6 cellular contexts compared by ENCODE assay signal in genomic region chr3:57438460-57438859, GRCh38.
DNase-seq lines count a peak whose midpoint lies in the region; ATAC-seq, FAIRE-seq and TF ChIP-seq lines count a peak whose summit lies in the region.
"Not testable (repeated sequence)": the region's sequence is repeated elsewhere in the genome, so short reads cannot be mapped to it uniquely, and the experiment has no call there.

No MANE protein-coding gene starts in this region.

- not testable (repeated sequence) for H3K9ac ChIP-seq in GM12878 (ENCODE audit: control insufficient read depth, insufficient read depth, low read length)

- not testable (repeated sequence) for H3K36me3 Mint-ChIP-seq in activated T-cell treated with anti-CD3 and anti-CD28 coated beads, Interleukin-2, amount 50 U/mL, for 72 hours (ENCODE audit: insufficient read depth in 2 of 2); stimulated activated effector memory CD8-positive, alpha-beta T cell treated with anti-CD3 and anti-CD28 coated beads, Interleukin-12 subunit alpha, Interleukin-12 subunit beta, amount 100 ng/mL, for 72 hours

- SMC1A ChIA-PET in GM12878 (lab: Charles Lee; ENCODE audit: uncharacterized antibody, unreplicated experiment): not testable (repeated sequence)

- not testable (repeated sequence) for H3K27me3 ChIP-seq in GM12878 (replicated peaks in 1 of 2; ENCODE audit: control insufficient read depth in 2 of 2, insufficient read depth in 2 of 2, low read length in 1 of 2)

- not testable (repeated sequence) for TF ChIP-seq POLR2A in GM12891 (IDR thresholded peaks at IDR 0.05; ENCODE audit: low read depth, low read length); GM12878 (IDR thresholded peaks at IDR 0.05; ENCODE audit: low read depth, low read length)

- peaks cover 23% of the 10 kb centered on the region for H3K27me3 Mint-ChIP-seq in activated T-cell treated with anti-CD3 and anti-CD28 coated beads, Interleukin-2, amount 50 U/mL, for 72 hours (ENCODE audit: low read depth)

- not testable (repeated sequence) for FAIRE-seq in GM12891 (lab: Jason Lieb, UNC); GM12878 (lab: Jason Lieb, UNC)

- H3K4me1 ChIP-seq in GM12878 (ENCODE audit: control insufficient read depth, insufficient read depth, low read length): not testable (repeated sequence)

- intact Hi-C loops in GM12878 (cut with micrococcal nuclease; ENCODE audit: unreplicated experiment): loop anchor here (10.0 kb wide), 1 partner anchor 334 kb away; no protein-coding TSS in a partner anchor

- POLR2A ChIA-PET in GM12878 (lab: Charles Lee): not testable (repeated sequence)

- H3K79me2 ChIP-seq in GM12878 (ENCODE audit: control insufficient read depth, insufficient read depth, low read length): not testable (repeated sequence)

- under 1% methylated on average over 7 of the region's 7 CpGs for WGBS in GM12878 (ENCODE audit: insufficient coverage, insufficient replicate concordance, low lambda C conversion rate, missing lambda C conversion rate)

- H3K36me3 ChIP-seq in GM12878 (ENCODE audit: control insufficient read depth in 2 of 2, insufficient read depth in 2 of 2, low read length in 1 of 2): not testable (repeated sequence)

- not testable (repeated sequence) for TF ChIP-seq RAD21 in GM12878 (IDR thresholded peaks at IDR 0.05; ENCODE audit: insufficient read depth, low read depth, low read length)

- ATAC-seq in HG03565 (IDR thresholded peaks at IDR 0.05; ENCODE audit: unreplicated experiment) (peak; percentile 48), GM12878 (peak; percentile 23; the same call in 2 of the 3 replicates)
- peak; percentile 49 to 72 for ATAC-seq in activated T-cell treated with anti-CD3 and anti-CD28 coated beads, Interleukin-2, amount 50 U/mL, for 72 hours (replicated peaks in 1 of 2)
- peak; percentile 55 for ATAC-seq in stimulated activated effector memory CD8-positive, alpha-beta T cell treated with anti-CD3 and anti-CD28 coated beads, Interleukin-12 subunit alpha, Interleukin-12 subunit beta, amount 100 ng/mL, for 72 hours

- H3K4me1 Mint-ChIP-seq in activated T-cell treated with anti-CD3 and anti-CD28 coated beads, Interleukin-2, amount 50 U/mL, for 72 hours (ENCODE audit: low read depth); stimulated activated effector memory CD8-positive, alpha-beta T cell treated with anti-CD3 and anti-CD28 coated beads, Interleukin-12 subunit alpha, Interleukin-12 subunit beta, amount 100 ng/mL, for 72 hours: not testable (repeated sequence)

- not testable (repeated sequence) for H3K27ac ChIP-seq in GM12878 (ENCODE audit: control insufficient read depth, insufficient read depth)

- CTCF ChIA-PET in GM12878 (lab: Yijun Ruan, JAX): not testable (repeated sequence)

- not testable (repeated sequence) for H3K4me2 ChIP-seq in GM12878 (ENCODE audit: control insufficient read depth, insufficient read depth)

- not testable (repeated sequence) for H3K9me3 ChIP-seq in GM12878 (replicated peaks; ENCODE audit: control insufficient read depth, insufficient read depth, low read length)

- TF ChIP-seq EP300 in GM12878 (IDR thresholded peaks at IDR 0.05; ENCODE audit: borderline replicate concordance in 1 of 2, control insufficient read depth in 1 of 2, low read depth in 2 of 2, low read length in 2 of 2): not testable (repeated sequence)

- H3K4me3 Mint-ChIP-seq in activated T-cell treated with anti-CD3 and anti-CD28 coated beads, Interleukin-2, amount 50 U/mL, for 72 hours; stimulated activated effector memory CD8-positive, alpha-beta T cell treated with anti-CD3 and anti-CD28 coated beads, Interleukin-12 subunit alpha, Interleukin-12 subunit beta, amount 100 ng/mL, for 72 hours: not testable (repeated sequence)

- not testable (repeated sequence) for BruUV-seq in GM12878 (replicated peaks; lab: Mats Ljungman, UMichigan)

- not testable (repeated sequence) for H3K27ac Mint-ChIP-seq in activated T-cell treated with anti-CD3 and anti-CD28 coated beads, Interleukin-2, amount 50 U/mL, for 72 hours; stimulated activated effector memory CD8-positive, alpha-beta T cell treated with anti-CD3 and anti-CD28 coated beads, Interleukin-12 subunit alpha, Interleukin-12 subunit beta, amount 100 ng/mL, for 72 hours

- not testable (repeated sequence) for H3K9me3 Mint-ChIP-seq in activated T-cell treated with anti-CD3 and anti-CD28 coated beads, Interleukin-2, amount 50 U/mL, for 72 hours; stimulated activated effector memory CD8-positive, alpha-beta T cell treated with anti-CD3 and anti-CD28 coated beads, Interleukin-12 subunit alpha, Interleukin-12 subunit beta, amount 100 ng/mL, for 72 hours

- DNase-seq in GM12891 (ENCODE audit: insufficient read length, low spot score); GM12878 (ENCODE audit: low read depth, low spot score): not testable (repeated sequence)
- DNase-seq in activated CD4-positive, alpha-beta T cell treated with anti-CD3 and anti-CD28 coated beads, Interleukin-2, amount 50 U/mL, for 48 hours: peak; percentile 17 to 32
- DNase-seq in activated T-cell treated with anti-CD3 and anti-CD28 coated beads, Interleukin-2, amount 50 U/mL, for 72 hours: peak; percentile 6 to 45
- DNase-seq in stimulated activated effector memory CD8-positive, alpha-beta T cell treated with anti-CD3 and anti-CD28 coated beads, Interleukin-12 subunit alpha, Interleukin-12 subunit beta, amount 100 ng/mL, for 72 hours (ENCODE audit: low spot score in 2 of 2): peak in 1 of 2 donors; percentile 53

- RAD21 ChIA-PET in GM12878 (lab: Charles Lee; ENCODE audit: unreplicated experiment): not testable (repeated sequence)

- in situ Hi-C loops in GM12878 (cut with MboI): not testable (repeated sequence)

- H4K20me1 ChIP-seq in GM12878 (ENCODE audit: control insufficient read depth, insufficient read depth): not testable (repeated sequence)

- not testable (repeated sequence) for H3K4me3 ChIP-seq in GM12878

- TF ChIP-seq CTCF in GM12878 (IDR thresholded peaks at IDR 0.05 in 2 of 3, conservative IDR thresholded peaks at IDR 0.05 in 1 of 3; ENCODE audit: control insufficient read depth in 2 of 3, extremely low read depth in 1 of 3, insufficient read depth in 1 of 3, low read depth in 3 of 3, low read length in 3 of 3): not testable (repeated sequence)

- not testable (repeated sequence) for H2AFZ ChIP-seq in GM12878 (ENCODE audit: control insufficient read depth, low read depth, low read length)

TF ChIP-seq in GM12891, 5 proteins besides CTCF, POLR2A, EP300 and RAD21:
- TF ChIP-seq SPI1 (IDR thresholded peaks at IDR 0.05; ENCODE audit: low read depth, low read length): peak; percentile 21; the same call in 1 of the 2 replicates
